8 cellular contexts compared by ENCODE assay signal in the genomic region with DNA sequence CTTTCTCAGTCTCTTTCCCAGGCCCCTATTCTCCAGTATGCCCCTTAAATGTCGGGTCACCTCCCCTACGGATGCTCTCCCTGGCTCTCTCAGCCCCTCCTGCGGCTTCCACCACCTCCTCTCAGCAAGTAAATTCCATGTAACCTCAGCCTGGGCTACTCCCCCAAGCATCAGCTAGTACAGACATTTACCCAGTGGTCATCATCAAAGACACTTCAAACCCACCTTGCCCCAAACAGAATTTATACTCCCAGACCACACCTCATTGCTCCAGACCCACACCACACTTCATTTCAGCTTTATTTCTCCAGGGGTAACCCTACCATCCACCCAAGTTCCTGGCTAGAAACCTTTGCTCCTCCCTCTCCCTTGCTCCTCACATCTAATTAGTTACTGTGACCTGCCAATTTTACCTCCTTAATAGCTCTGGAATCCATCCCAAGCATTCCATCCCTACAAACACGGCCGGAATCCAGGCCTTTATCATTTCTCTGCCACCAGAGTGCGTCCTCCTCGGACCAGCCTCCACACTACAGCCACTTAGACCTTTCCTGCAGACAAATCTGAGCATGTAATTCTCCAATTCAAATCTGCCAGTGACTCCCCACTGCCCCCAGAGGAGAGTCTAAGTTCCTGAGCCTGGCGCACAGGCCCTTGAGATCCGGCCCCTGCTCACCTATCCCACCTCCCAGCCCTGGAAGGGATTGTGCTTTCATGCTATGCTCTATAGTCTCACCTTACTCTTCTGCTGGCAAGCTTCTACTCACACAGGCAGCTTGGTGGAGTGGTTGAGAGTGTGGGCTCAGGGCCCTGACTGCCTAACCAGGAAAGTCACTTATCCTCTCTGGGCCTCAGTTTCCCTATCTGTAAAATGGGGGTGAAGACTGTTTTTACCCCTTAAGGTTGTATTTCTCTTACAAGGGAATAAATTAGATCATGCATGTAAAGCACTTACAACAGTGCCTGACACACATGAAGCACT. TPM values are rescaled to one million over a fixed set of nuclear protein-coding genes. Genes with fewer than 3 reads are reported as not detected.
A peak's percentile ranks its signal among the peaks of the same experiment; 100 is the strongest.
DNase-seq lines count a peak whose midpoint lies in the region; TF ChIP-seq lines count a peak whose summit lies in the region.

No MANE protein-coding gene starts in this region.

- no peak overlapping the region for H3K27ac ChIP-seq in esophagus squamous epithelium

- no peaks in the 10 kb centered on the region for H3K9me3 ChIP-seq in esophagus squamous epithelium

- 37 to 40% methylated on average over 9 of the region's 9 CpGs for WGBS in esophagus squamous epithelium, 2 donors

- H3K36me3 ChIP-seq in esophagus squamous epithelium: no peaks in the 10 kb centered on the region

- peaks cover 0 to 4% (median 2%) of the 10 kb centered on the region in 3 donors for H3K4me1 ChIP-seq in esophagus squamous epithelium

- peaks cover 0 to 3% (median 0%) of the 10 kb centered on the region in 4 donors for H3K27me3 ChIP-seq in esophagus squamous epithelium

- no peak for TF ChIP-seq POLR2A in esophagus squamous epithelium (IDR thresholded peaks at IDR 0.05)

- H3K4me3 ChIP-seq in esophagus squamous epithelium: no peak overlapping the region

- peak in 4 of 6 experiments; percentile 25 to 51 (median 32) for TF ChIP-seq CTCF in esophagus squamous epithelium (IDR thresholded peaks at IDR 0.05)

- DNase-seq in NCI-H1694 (lab: John Stamatoyannopoulos, UW) (peak; percentile 0), NCI-H1694 treated with DMSO at 0.1 percent for 48 hours (lab: John Stamatoyannopoulos, UW) (no peak), NCI-H82 treated with DMSO at 0.1 percent for 48 hours (lab: John Stamatoyannopoulos, UW; ENCODE audit: unreplicated experiment) (peak; percentile 57), esophagus squamous epithelium (lab: John Stamatoyannopoulos, UW) (no peak), retina (peak; percentile 60), T-helper 1 cell (no peak), middle frontal gyrus (ENCODE audit: extremely low spot score, low spot score) (no peak), epidermal melanocyte (ENCODE audit: insufficient read length, low spot score) (no peak)

- intact Hi-C loops in esophagus squamous epithelium (cut with DNase I): no loop called here

RNA-seq across cellular contexts. Expression of a gene that starts 31.4 kb away (rescaled TPM):
- 10 to 100 TPM in 3 of 4 donors, 1 to 10 TPM in 1; 7.5 to 24.2 (median 15.8) TPM for total RNA-seq in esophagus squamous epithelium

Comparison
In these comparisons a context has a peak if more than half of its experiments do, and no peak if none do; other contexts are left out.
1. DNase-seq: peak in NCI-H1694 (single experiment), NCI-H82 treated with DMSO at 0.1 percent for 48 hours (single experiment) and retina (single experiment); none in NCI-H1694 treated with DMSO at 0.1 percent for 48 hours (single experiment), esophagus squamous epithelium (single experiment), T-helper 1 cell (0 of 5), middle frontal gyrus (single experiment) and epidermal melanocyte (single experiment).